Comparison of ENCODE assay signal across 8 cellular contexts in the genomic region with DNA sequence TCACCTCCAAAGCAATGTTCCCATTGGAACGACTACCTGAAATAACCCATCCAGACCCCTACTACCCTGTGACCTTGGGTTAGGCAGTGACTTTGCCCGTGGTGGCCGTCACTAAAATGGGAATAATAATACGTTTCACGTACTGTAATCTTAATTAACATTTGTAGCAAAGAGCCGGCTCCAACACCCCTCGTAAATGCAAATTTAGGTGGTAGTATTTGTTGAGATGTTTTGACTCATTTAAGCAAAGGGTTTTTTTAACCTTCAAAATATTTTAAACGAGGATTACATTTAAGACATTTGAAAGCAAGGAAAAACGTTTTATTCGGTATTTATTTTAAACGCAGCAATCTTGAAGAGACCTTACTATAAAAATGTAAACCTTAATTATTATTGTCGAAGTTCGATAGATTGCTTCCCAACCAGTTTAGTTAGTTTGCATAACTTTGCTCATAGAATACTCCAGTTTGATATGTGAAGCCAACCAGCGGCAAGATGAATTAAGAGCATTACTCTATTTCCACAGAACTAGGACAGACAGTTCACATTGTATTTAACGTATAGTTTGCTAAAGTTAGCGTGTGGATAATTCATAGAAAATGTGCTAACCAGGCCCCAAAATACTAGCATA. TPM values are rescaled to one million over a fixed set of nuclear protein-coding genes. Genes with fewer than 3 reads are reported as not detected.
DNase-seq lines count a peak whose midpoint lies in the region; ATAC-seq, FAIRE-seq and TF ChIP-seq lines count a peak whose summit lies in the region.

No MANE protein-coding gene starts in this region.

- no peaks in the 10 kb centered on the region for H3K27me3 Mint-ChIP-seq in activated T-cell treated with anti-CD3 and anti-CD28 coated beads, Interleukin-2, amount 50 U/mL, for 72 hours (ENCODE audit: low read depth)

- ATAC-seq in activated T-cell treated with anti-CD3 and anti-CD28 coated beads, Interleukin-2, amount 50 U/mL, for 72 hours (replicated peaks in 1 of 2), result no peak
- ATAC-seq in RWPE2 (ENCODE audit: low read depth), result no peak

- peak overlapping the region; percentile 95 to 100 for H3K4me3 Mint-ChIP-seq in activated T-cell treated with anti-CD3 and anti-CD28 coated beads, Interleukin-2, amount 50 U/mL, for 72 hours

- H3K79me2 ChIP-seq in parathyroid adenoma, result peaks cover 11% of the 10 kb centered on the region

- H2AFZ ChIP-seq in parathyroid adenoma, result peak overlapping the region; percentile 95

- peaks cover 22% of the 10 kb centered on the region for H3K4me1 Mint-ChIP-seq in activated T-cell treated with anti-CD3 and anti-CD28 coated beads, Interleukin-2, amount 50 U/mL, for 72 hours (ENCODE audit: low read depth)

- peak overlapping the region; percentile 49 for H3K9ac ChIP-seq in parathyroid adenoma

- H3K4me2 ChIP-seq in parathyroid adenoma (ENCODE audit: low read length), result peak overlapping the region; percentile 83

- H3K27me3 ChIP-seq in RWPE2 (ENCODE audit: insufficient read depth, poor library complexity, severe bottlenecking), result no peaks in the 10 kb centered on the region
- H3K27me3 ChIP-seq in esophagus squamous epithelium, result no peaks in the 10 kb centered on the region
- no peaks in the 10 kb centered on the region for H3K27me3 ChIP-seq in parathyroid adenoma (ENCODE audit: control insufficient read depth, insufficient read depth, low read length)

- WGBS in esophagus squamous epithelium, 2 donors, result 0 to 1% methylated on average over 16 of the region's 16 CpGs

- intact Hi-C loops in esophagus squamous epithelium (cut with DNase I), result loop anchor here (10.0 kb wide), 1 partner anchor 183 kb away; no protein-coding TSS in a partner anchor

- peak in 1 of 2 donors; percentile 6 for DNase-seq in activated T-cell treated with anti-CD3 and anti-CD28 coated beads, Interleukin-2, amount 50 U/mL, for 72 hours
- DNase-seq in activated T-cell treated with anti-CD3 and anti-CD28 coated beads, Interleukin-2, amount 50 U/mL, for 1 hour, result no peak
- DNase-seq in RWPE2 (ENCODE audit: low spot score) (no peak), esophagus squamous epithelium (lab: John Stamatoyannopoulos, UW) (no peak), urothelium cell line (ENCODE audit: low spot score) (no peak), NOMO-1 treated with DMSO at 0.1 percent for 48 hours (lab: John Stamatoyannopoulos, UW; ENCODE audit: unreplicated experiment) (no peak)
- no peak for DNase-seq in central memory CD4-positive, alpha-beta T cell

- peaks cover 19% of the 10 kb centered on the region for H3K36me3 ChIP-seq in RWPE2 (ENCODE audit: low read depth)
- H3K36me3 ChIP-seq in esophagus squamous epithelium, result no peaks in the 10 kb centered on the region
- H3K36me3 ChIP-seq in parathyroid adenoma (ENCODE audit: control insufficient read depth, insufficient read depth, low read length), result no peaks in the 10 kb centered on the region

- H3K27ac ChIP-seq in RWPE2 (ENCODE audit: poor library complexity, severe bottlenecking) (peak overlapping the region; percentile 93), esophagus squamous epithelium (peak overlapping the region; percentile 99 to 100 (median 100)), parathyroid adenoma (peak overlapping the region; percentile 95)

- H3K4me3 ChIP-seq in RWPE2 (ENCODE audit: severe bottlenecking), result peak overlapping the region; percentile 69
- H3K4me3 ChIP-seq in esophagus squamous epithelium, result peak overlapping the region; percentile 84 to 98 (median 92)
- peak overlapping the region; percentile 86 for H3K4me3 ChIP-seq in parathyroid adenoma (ENCODE audit: low read depth, low read length)

- no peak for TF ChIP-seq CTCF in RWPE2 (IDR thresholded peaks at IDR 0.05; ENCODE audit: poor library complexity, severe bottlenecking)
- no peak for TF ChIP-seq CTCF in esophagus squamous epithelium (IDR thresholded peaks at IDR 0.05)
- no peak for TF ChIP-seq CTCF in parathyroid adenoma (IDR thresholded peaks at IDR 0.05)

- TF ChIP-seq POLR2A in esophagus squamous epithelium (IDR thresholded peaks at IDR 0.05), result no peak

- no peak for FAIRE-seq in urothelium cell line (lab: Jason Lieb, UNC)

- peaks cover 8 to 18% of the 10 kb centered on the region in 2 donors for H3K36me3 Mint-ChIP-seq in activated T-cell treated with anti-CD3 and anti-CD28 coated beads, Interleukin-2, amount 50 U/mL, for 72 hours (ENCODE audit: insufficient read depth in 2 of 2)

- H3K4me1 ChIP-seq in RWPE2 (ENCODE audit: insufficient read depth, poor library complexity, severe bottlenecking), result peaks cover 18% of the 10 kb centered on the region
- peaks cover 5 to 56% (median 21%) of the 10 kb centered on the region in 3 donors for H3K4me1 ChIP-seq in esophagus squamous epithelium
- peaks cover 9% of the 10 kb centered on the region for H3K4me1 ChIP-seq in parathyroid adenoma

- no peaks in the 10 kb centered on the region for H3K9me3 Mint-ChIP-seq in activated T-cell treated with anti-CD3 and anti-CD28 coated beads, Interleukin-2, amount 50 U/mL, for 72 hours

- H3K9me3 ChIP-seq in RWPE2 (ENCODE audit: severe bottlenecking) (no peaks in the 10 kb centered on the region), esophagus squamous epithelium (no peaks in the 10 kb centered on the region), parathyroid adenoma (ENCODE audit: control insufficient read depth, low read length) (no peaks in the 10 kb centered on the region)

- H3K27ac Mint-ChIP-seq in activated T-cell treated with anti-CD3 and anti-CD28 coated beads, Interleukin-2, amount 50 U/mL, for 72 hours, result peak overlapping the region; percentile 100

RNA-seq across cellular contexts. Expression of a gene that starts 1.4 kb away (rescaled TPM):
- 10 to 100 TPM; 29.6 TPM for total RNA-seq in activated T-cell treated with anti-CD3 and anti-CD28 coated beads, Interleukin-2, amount 50 U/mL, for 72 hours
- 10 to 100 TPM; 15.3 to 38.1 (median 22.1) TPM for total RNA-seq in esophagus squamous epithelium
